ENCODE assay signal across 9 cellular contexts in genomic region chr1:234065794-234066447, GRCh38.
DNase-seq lines count a peak whose midpoint lies in the region; ATAC-seq, FAIRE-seq and TF ChIP-seq lines count a peak whose summit lies in the region.
"Had no signal": no experiment of that assay in that cellular context is flagged by ENCODE, and none has a peak within 500 bp of the region (broad histone marks: within the 10 kb centered on the region; RNA-seq: fewer than 3 reads in every experiment).

No MANE protein-coding gene starts in this region.

- H3K9me3 ChIP-seq in uterus = no peaks in the 10 kb centered on the region

- DNase-seq in activated CD4-positive, CD25-positive, alpha-beta regulatory T cell (lab: John Stamatoyannopoulos, UW) = peak; percentile 10 to 66 (median 40)
- DNase-seq in Jurkat, Clone E6-1 (ENCODE audit: low read depth, low spot score) = peak; percentile 10
- DNase-seq in RWPE1 (ENCODE audit: low spot score) = peak; percentile 74
- peak; percentile 51 for DNase-seq in activated T-helper 9 cell treated with anti-CD3 and anti-CD28 coated beads, Interleukin-2, amount 50 U/mL, for 16 hours (ENCODE audit: low read depth)
- DNase-seq in frontal cortex (ENCODE audit: low spot score in 2 of 2) = peak; percentile 9 to 34
- peak; percentile 47 to 95 (median 82) for DNase-seq in posterior cingulate gyrus
- DNase-seq in uterus = peak; percentile 46 to 70

- TF ChIP-seq CTCF in RWPE1 (conservative IDR thresholded peaks at IDR 0.05; ENCODE audit: low read depth) (peak; percentile 83), uterus (IDR thresholded peaks at IDR 0.05) (peak; percentile 50 to 63 (median 58))

- FAIRE-seq in frontal cortex (lab: Jason Lieb, UNC) = no peak

- H3K4me3 ChIP-seq in Jurkat, Clone E6-1 (ENCODE audit: low read length) = no peak overlapping the region
- no peak overlapping the region for H3K4me3 ChIP-seq in uterus
- H3K4me3 ChIP-seq: skin epidermis had no signal

- intact Hi-C loops in posterior cingulate gyrus (cut with DNase I) = loop anchor here (2.0 kb wide), 2 partner anchors 623 to 671 kb away; no protein-coding TSS in a partner anchor
- intact Hi-C loops in uterus (cut with DNase I; ENCODE audit: low total_unique reads) = no loop called here

- H3K4me1 ChIP-seq in uterus = no peaks in the 10 kb centered on the region

- H3K27me3 ChIP-seq in uterus = no peaks in the 10 kb centered on the region

- no peak for TF ChIP-seq POLR2A in uterus (IDR thresholded peaks at IDR 0.05)

- H3K36me3 ChIP-seq in uterus = no peaks in the 10 kb centered on the region

- CTCF ChIA-PET in RWPE1 (lab: Yijun Ruan, JAX) = interaction anchor here (0.6 to 1.4 kb wide), 11 partner anchors 30 to 1623 kb away, joined by 3 to 8 read pairs (median 3); partner anchors contain the start of gene MAP3K21

- POLR2A ChIA-PET in RWPE1 (lab: Yijun Ruan, JAX; ENCODE audit: low non-redundant PET) = no interaction called here

- no peak overlapping the region for H3K27ac ChIP-seq in RWPE1
- no peak overlapping the region for H3K27ac ChIP-seq in uterus
- H3K27ac ChIP-seq: skin epidermis had no signal

- ATAC-seq in activated CD4-positive, CD25-positive, alpha-beta regulatory T cell treated with anti-CD3 and anti-CD28 coated beads, Interleukin-2, amount 50 U/mL, for 24 hours = no peak

Comparison
In these comparisons a context has a peak if more than half of its experiments do, and no peak if none do; other contexts are left out.
1. DNase-seq: peak in every context shown above with its lines; median percentile 82 in posterior cingulate gyrus; 74 in RWPE1; 58 in uterus; 51 in activated T-helper 9 cell treated with anti-CD3 and anti-CD28 coated beads, Interleukin-2, amount 50 U/mL, for 16 hours; 40 in activated CD4-positive, CD25-positive, alpha-beta regulatory T cell; 22 in frontal cortex; 10 in Jurkat, Clone E6-1.